ENCODE assay signal across 25 cellular contexts in the genomic region with DNA sequence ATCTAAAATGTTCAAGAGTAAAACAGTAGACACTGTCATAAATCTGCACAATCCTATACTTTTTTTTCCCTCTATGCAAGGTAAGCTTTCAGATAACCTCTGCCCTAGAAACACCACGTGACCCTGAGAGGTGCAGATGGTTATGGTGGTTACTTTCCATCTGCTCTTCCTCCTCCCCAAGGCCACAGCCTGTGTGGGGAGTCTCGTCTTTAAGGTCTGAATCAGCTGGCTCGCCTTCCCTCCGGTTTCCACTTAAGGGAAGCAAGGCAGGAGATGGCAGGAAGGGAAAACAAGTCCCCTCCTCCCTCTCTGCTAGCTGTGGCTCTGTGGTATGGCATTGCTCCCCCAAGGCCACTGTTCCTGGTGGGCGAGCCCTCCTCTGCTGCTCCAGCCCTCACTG.
"Had no signal": no experiment of that assay in that cellular context is flagged by ENCODE, and none has a peak within 500 bp of the region (broad histone marks: within the 10 kb centered on the region; RNA-seq: fewer than 3 reads in every experiment).

No MANE protein-coding gene starts in this region.

- DNase-seq: activated naive CD4-positive, alpha-beta T cell; activated T-cell treated with anti-CD3 and anti-CD28 coated beads, Interleukin-2, amount 50 U/mL, for 1 hour; body of pancreas; caudate nucleus; effector CD4-positive, alpha-beta T cell; foreskin keratinocyte; immature natural killer cell; kidney glomerular epithelial cell; left lung; natural killer cell; right cardiac atrium; stimulated activated CD4-positive, alpha-beta T cell treated with anti-CD3 and anti-CD28 coated beads, Interleukin-12 subunit alpha, Interleukin-12 subunit beta, amount 100 ng/mL, for 4 hours; stimulated activated CD4-positive, alpha-beta T cell treated with anti-CD3 and anti-CD28 coated beads, Interleukin-4, amount 100 ng/mL, for 4 hours; stimulated activated naive CD8-positive, alpha-beta T cell treated with anti-CD3 and anti-CD28 coated beads, Interleukin-15, Interleukin-2, amounts not matched to agents 100 U/mL and 50 U/mL, for 24 hours; substantia nigra; T-helper 1 cell; T-helper 9 cell; thyroid gland had no signal

- H2AFZ ChIP-seq: hepatocyte, parathyroid adenoma had no signal

- H3K27me3 ChIP-seq: adrenal gland, body of pancreas, foreskin keratinocyte, hepatocyte, left lung, neutrophil, thyroid gland had no signal

- H3K79me2 ChIP-seq: parathyroid adenoma had no signal

- H3K27ac ChIP-seq: adrenal gland, body of pancreas, foreskin keratinocyte, hepatocyte, left lung, neutrophil, parathyroid adenoma, thyroid gland had no signal

- H3K4me2 ChIP-seq: hepatocyte had no signal

- H3K4me3 ChIP-seq: adrenal gland, body of pancreas, hepatocyte, left lung, lung, thyroid gland had no signal

- H3K9me3 ChIP-seq: adrenal gland, body of pancreas, left lung, neutrophil, thyroid gland had no signal

- H3K36me3 ChIP-seq: adrenal gland, left lung, neutrophil, thyroid gland had no signal

- ATAC-seq: activated T-helper 17 cell treated with anti-CD3 and anti-CD28 coated beads, Interleukin-2, amount 50 U/mL, for 72 hours; body of pancreas; foreskin keratinocyte; left lung; natural killer cell; right cardiac atrium; stimulated activated naive CD8-positive, alpha-beta T cell treated with anti-CD3 and anti-CD28 coated beads, Interleukin-15, Interleukin-2, amounts not matched to agents 100 U/mL and 50 U/mL, for 24 hours; WTC11 had no signal

- H3K4me1 ChIP-seq: adrenal gland, body of pancreas, foreskin keratinocyte, left lung, parathyroid adenoma, thyroid gland had no signal

- H3K9ac ChIP-seq: parathyroid adenoma had no signal
